ENCODE assay signal across 8 cellular contexts in genomic region chr1:11935040-11935378, GRCh38. TPM values are rescaled to one million over a fixed set of nuclear protein-coding genes. Genes with fewer than 3 reads are reported as not detected.
DNase-seq lines count a peak whose midpoint lies in the region; TF ChIP-seq lines count a peak whose summit lies in the region.

No MANE protein-coding gene starts in this region.

- H3K9me3 Mint-ChIP-seq in Caco-2 (ENCODE audit: unreplicated experiment) = no peaks in the 10 kb centered on the region
- no peaks in the 10 kb centered on the region for H3K9me3 Mint-ChIP-seq in neural progenitor cell

- 37 to 48% methylated on average over 3 of the region's 3 CpGs for WGBS in ectodermal cell, 2 experiments

- H3K4me1 Mint-ChIP-seq in Caco-2 (ENCODE audit: low read depth, unreplicated experiment) (no peaks in the 10 kb centered on the region), neural progenitor cell (peaks cover 31% of the 10 kb centered on the region)

- H3K27me3 Mint-ChIP-seq in Caco-2 (ENCODE audit: insufficient read depth, unreplicated experiment) = no peaks in the 10 kb centered on the region
- peaks cover 5% of the 10 kb centered on the region for H3K27me3 Mint-ChIP-seq in neural progenitor cell (ENCODE audit: insufficient read depth, low read depth)

- H3K4me1 ChIP-seq in Caco-2 (no peaks in the 10 kb centered on the region), ectodermal cell (ENCODE audit: control insufficient read depth, insufficient read depth, low read length) (peaks cover 14% of the 10 kb centered on the region), neural progenitor cell (peaks cover 8% of the 10 kb centered on the region)

- peak overlapping the region; percentile 83 for H3K4me3 ChIP-seq in Caco-2 (ENCODE audit: low read depth, low read length)
- peak overlapping the region; percentile 49 for H3K4me3 ChIP-seq in ectodermal cell (ENCODE audit: insufficient read depth, low read depth, low read length)
- H3K4me3 ChIP-seq in neural progenitor cell = peak overlapping the region; percentile 49

- H3K36me3 Mint-ChIP-seq in Caco-2 (ENCODE audit: insufficient read depth, unreplicated experiment) = peaks cover 7% of the 10 kb centered on the region
- no peaks in the 10 kb centered on the region for H3K36me3 Mint-ChIP-seq in neural progenitor cell

- DNase-seq in Caco-2 (no peak), neural progenitor cell (ENCODE audit: low spot score) (no peak), NCI-H2196 treated with DMSO at 0.1 percent for 48 hours (lab: John Stamatoyannopoulos, UW; ENCODE audit: unreplicated experiment) (no peak), NCI-H146 (lab: John Stamatoyannopoulos, UW) (no peak), OCI-M1 (lab: John Stamatoyannopoulos, UW) (no peak), NCI-H510A treated with DMSO at 0.1 percent for 48 hours (lab: John Stamatoyannopoulos, UW) (no peak)

- POLR2A ChIA-PET in Caco-2 (lab: Charles Lee) = interaction anchor here (1.0 to 1.6 kb wide), 3 partner anchors 25 to 84 kb away, joined by 4 to 7 read pairs (median 4); no protein-coding TSS in a partner anchor

- no peak overlapping the region for H3K9ac ChIP-seq in neural progenitor cell

- H3K9me3 ChIP-seq in Caco-2 = no peaks in the 10 kb centered on the region
- no peaks in the 10 kb centered on the region for H3K9me3 ChIP-seq in KOPT-K1 (ENCODE audit: insufficient read depth, low read length, poor library complexity, severe bottlenecking)
- no peaks in the 10 kb centered on the region for H3K9me3 ChIP-seq in ectodermal cell (ENCODE audit: control insufficient read depth, low read length)
- H3K9me3 ChIP-seq in neural progenitor cell (ENCODE audit: low read depth) = no peaks in the 10 kb centered on the region

- intact Hi-C loops in Caco-2 (cut with micrococcal nuclease; ENCODE audit: unreplicated experiment) = no loop called here

- H2AFZ ChIP-seq in neural progenitor cell (replicated peaks) = peak overlapping the region; percentile 77

- TF ChIP-seq CTCF in Caco-2 (IDR thresholded peaks at IDR 0.05; ENCODE audit: insufficient read depth in 1 of 2, low read depth in 1 of 2, low read length in 1 of 2, severe bottlenecking in 1 of 2, unreplicated experiment in 1 of 2) = no peak
- no peak for TF ChIP-seq CTCF in neural progenitor cell (IDR thresholded peaks at IDR 0.05)

- peak overlapping the region; percentile 73 for H3K4me2 ChIP-seq in neural progenitor cell

- H3K27ac ChIP-seq in KOPT-K1 (ENCODE audit: low read depth, low read length, poor library complexity, severe bottlenecking) (peak overlapping the region; percentile 72), ectodermal cell (ENCODE audit: insufficient read depth, low read depth, low read length, poor library complexity, severe bottlenecking) (no peak overlapping the region), neural progenitor cell (no peak overlapping the region)

- no peaks in the 10 kb centered on the region for H4K20me1 ChIP-seq in neural progenitor cell (ENCODE audit: low read depth)

- H3F3A ChIP-seq in neural progenitor cell (ENCODE audit: low read depth) = peaks cover 18% of the 10 kb centered on the region

- H3K4me3 Mint-ChIP-seq in Caco-2 (ENCODE audit: unreplicated experiment) (peak overlapping the region; percentile 68), neural progenitor cell (peak overlapping the region; percentile 81)

- BruUV-seq in Caco-2 (replicated peaks; lab: Mats Ljungman, UMichigan) = TSS peak; percentile 69

- H3K36me3 ChIP-seq in Caco-2 (ENCODE audit: control insufficient read depth, insufficient read depth, low read length) (no peaks in the 10 kb centered on the region), KOPT-K1 (ENCODE audit: insufficient read depth, low read length) (no peaks in the 10 kb centered on the region), ectodermal cell (ENCODE audit: control insufficient read depth, insufficient read depth, low read length) (no peaks in the 10 kb centered on the region), neural progenitor cell (no peaks in the 10 kb centered on the region)

- CTCF ChIA-PET in Caco-2 (lab: Charles Lee) = interaction anchor here (1.0 kb wide), 1 partner anchor 32 kb away, joined by 3 read pairs; no protein-coding TSS in a partner anchor

- peak overlapping the region; percentile 45 for H3K27ac Mint-ChIP-seq in Caco-2 (ENCODE audit: unreplicated experiment)
- H3K27ac Mint-ChIP-seq in neural progenitor cell = no peak overlapping the region

- no peaks in the 10 kb centered on the region for H3K27me3 ChIP-seq in Caco-2 (replicated peaks; ENCODE audit: control insufficient read depth, insufficient read depth, low read length)
- no peaks in the 10 kb centered on the region for H3K27me3 ChIP-seq in ectodermal cell (ENCODE audit: control insufficient read depth, insufficient read depth, low read length, poor library complexity, severe bottlenecking)
- no peaks in the 10 kb centered on the region for H3K27me3 ChIP-seq in neural progenitor cell

- H3K79me2 ChIP-seq in neural progenitor cell (ENCODE audit: low read depth) = no peaks in the 10 kb centered on the region

RNA-seq across cellular contexts. Expression of gene PLOD1, which starts 0.5 kb away (rescaled TPM):
- total RNA-seq in Caco-2 (2022) (89.3 and 91.7 TPM in 2 replicates), neural progenitor cell (ENCODE audit: low replicate concordance) (27.2 and 73.5 TPM in 2 replicates)
- polyA plus RNA-seq in ectodermal cell (2013, experiment 1 of 4) = 70.3 TPM
- polyA plus RNA-seq in ectodermal cell (2013, experiment 2 of 4) = 67.5 TPM
- polyA plus RNA-seq in ectodermal cell (2013, experiment 3 of 4) = 48.9 TPM
- polyA plus RNA-seq in ectodermal cell (2013, experiment 4 of 4) = 57.5 TPM

RNA-seq across cellular contexts. Expression of gene KIAA2013, which starts 8.8 kb away (rescaled TPM):
- total RNA-seq in Caco-2 (2022) (46.1 and 47.3 TPM in 2 replicates), neural progenitor cell (ENCODE audit: low replicate concordance) (17.3 and 51.9 TPM in 2 replicates)
- polyA plus RNA-seq in ectodermal cell (2013, experiment 1 of 4) = 36.7 TPM
- 35.8 TPM for polyA plus RNA-seq in ectodermal cell (2013, experiment 2 of 4)
- 31.6 TPM for polyA plus RNA-seq in ectodermal cell (2013, experiment 3 of 4)
- 32.0 TPM for polyA plus RNA-seq in ectodermal cell (2013, experiment 4 of 4)

RNA-seq across cellular contexts. Expression of gene MFN2, which starts 45.2 kb away (rescaled TPM):
- total RNA-seq in Caco-2 (2022) (73.9 and 74.1 TPM in 2 replicates), neural progenitor cell (ENCODE audit: low replicate concordance) (29.6 and 41.9 TPM in 2 replicates)
- polyA plus RNA-seq in ectodermal cell (2013, experiment 1 of 4) = 65.3 TPM
- 64.5 TPM for polyA plus RNA-seq in ectodermal cell (2013, experiment 2 of 4)
- polyA plus RNA-seq in ectodermal cell (2013, experiment 3 of 4) = 44.3 TPM
- polyA plus RNA-seq in ectodermal cell (2013, experiment 4 of 4) = 50.1 TPM
